Comparison of ENCODE assay signal across 2 cellular contexts in genomic region chr22:24481641-24482040, GRCh38.
TF ChIP-seq lines count a peak whose summit lies in the region.

No MANE protein-coding gene starts in this region.

TF ChIP-seq in liver, 16 proteins besides CTCF, POLR2A, EP300 and RAD21:
- TF ChIP-seq YY1 (IDR thresholded peaks at IDR 0.05): peak; percentile 12
- TF ChIP-seq HNF4A (conservative IDR thresholded peaks at IDR 0.05): no peak

TF ChIP-seq in HepG2, 621 proteins besides CTCF, POLR2A, EP300 and RAD21:
- no peak for TF ChIP-seq ZZZ3 (CRISPR knock-in tag; IDR thresholded peaks at IDR 0.05; ENCODE audit: borderline replicate concordance)
- TF ChIP-seq ZNF280B (CRISPR knock-in tag; IDR thresholded peaks at IDR 0.05; ENCODE audit: borderline replicate concordance): no peak
- no peak for TF ChIP-seq SKI (IDR thresholded peaks at IDR 0.05; ENCODE audit: partially characterized antibody)
- TF ChIP-seq LCORL (IDR thresholded peaks at IDR 0.05): no peak
- TF ChIP-seq LCORL (CRISPR knock-in tag; IDR thresholded peaks at IDR 0.05): no peak
- no peak for TF ChIP-seq NCOA2 (CRISPR knock-in tag; IDR thresholded peaks at IDR 0.05)
- no peak for TF ChIP-seq TIGD3 (CRISPR knock-in tag; IDR thresholded peaks at IDR 0.05; ENCODE audit: borderline replicate concordance)
- no peak for TF ChIP-seq ATRX (CRISPR knock-in tag; IDR thresholded peaks at IDR 0.05; ENCODE audit: borderline replicate concordance)
TF ChIP-seq in HepG2: peak in this region for 0.
